9 cellular contexts compared by ENCODE assay signal in genomic region chr4:146343199-146343598, GRCh38.
DNase-seq lines count a peak whose midpoint lies in the region; ATAC-seq, FAIRE-seq and TF ChIP-seq lines count a peak whose summit lies in the region.
"Had no signal": no experiment of that assay in that cellular context is flagged by ENCODE, and none has a peak within 500 bp of the region (broad histone marks: within the 10 kb centered on the region; RNA-seq: fewer than 3 reads in every experiment).

No MANE protein-coding gene starts in this region.

- H3K4me3 ChIP-seq in gastroesophageal sphincter = no peak overlapping the region
- no peak overlapping the region for H3K4me3 ChIP-seq in SK-N-SH (ENCODE audit: low read depth in 2 of 2, low read length in 1 of 2)
- no peak overlapping the region for H3K4me3 ChIP-seq in osteoblast (ENCODE audit: insufficient read depth, low read length)

- ATAC-seq in GM19455 (IDR thresholded peaks at IDR 0.05; ENCODE audit: unreplicated experiment) (peak; percentile 80), HG02981 (IDR thresholded peaks at IDR 0.05; ENCODE audit: unreplicated experiment) (peak; percentile 86), gastroesophageal sphincter (no peak)

- no peak overlapping the region for H3K9ac ChIP-seq in SK-N-SH

- H3K79me2 ChIP-seq in SK-N-SH (ENCODE audit: insufficient read depth) (no peaks in the 10 kb centered on the region), osteoblast (ENCODE audit: insufficient read depth, low read length) (no peaks in the 10 kb centered on the region)

- POLR2A ChIA-PET in SK-N-SH (lab: Yijun Ruan, JAX) = interaction anchor here (0.5 kb wide), 1 partner anchor 1248 kb away, joined by 3 read pairs; no protein-coding TSS in a partner anchor

- no peaks in the 10 kb centered on the region for H3K4me1 ChIP-seq in gastroesophageal sphincter
- H3K4me1 ChIP-seq in SK-N-SH (ENCODE audit: control insufficient read depth in 1 of 2, insufficient read depth in 2 of 2, low read depth in 1 of 2, low read length in 1 of 2) = peaks cover 0 to 43% of the 10 kb centered on the region in 2 experiments; a peak in 2 of 4 replicates
- no peaks in the 10 kb centered on the region for H3K4me1 ChIP-seq in osteoblast (ENCODE audit: insufficient read depth, low read length)

- DNase-seq in GM12892 (ENCODE audit: insufficient read length) (no peak), NOMO-1 treated with dmso at 0.1 percent for 144 hours (lab: John Stamatoyannopoulos, UW; ENCODE audit: unreplicated experiment) (peak; percentile 3), Ammon's horn (ENCODE audit: low spot score) (no peak), SK-N-SH (no peak), osteoblast (ENCODE audit: insufficient read length, low spot score, missing footprints) (no peak)
- DNase-seq: aorta had no signal

- H3K27me3 ChIP-seq in gastroesophageal sphincter = no peaks in the 10 kb centered on the region
- H3K27me3 ChIP-seq in SK-N-SH (ENCODE audit: insufficient read depth) = no peaks in the 10 kb centered on the region
- H3K27me3 ChIP-seq in osteoblast (ENCODE audit: insufficient read depth, low read length) = no peaks in the 10 kb centered on the region

- FAIRE-seq in GM12892 (lab: Jason Lieb, UNC) = peak; percentile 69

- TF ChIP-seq POLR2A in GM12892 (IDR thresholded peaks at IDR 0.05; ENCODE audit: low read depth, low read length) = no peak
- TF ChIP-seq POLR2A in gastroesophageal sphincter (IDR thresholded peaks at IDR 0.05) = no peak

- H2AFZ ChIP-seq in SK-N-SH (ENCODE audit: low read depth) = no peak overlapping the region
- H2AFZ ChIP-seq in osteoblast (ENCODE audit: low read length) = no peak overlapping the region

- no peak for TF ChIP-seq CTCF in gastroesophageal sphincter (IDR thresholded peaks at IDR 0.05)
- TF ChIP-seq CTCF in SK-N-SH (IDR thresholded peaks at IDR 0.05) = no peak
- no peak for TF ChIP-seq CTCF in osteoblast (IDR thresholded peaks at IDR 0.05; ENCODE audit: extremely low read depth, low read depth, low read length)

- peaks cover 5% of the 10 kb centered on the region for H3F3A ChIP-seq in SK-N-SH (replicated peaks; ENCODE audit: insufficient read depth)

- CTCF ChIA-PET in SK-N-SH (lab: Yijun Ruan, JAX) = interaction anchor here (0.5 to 5.0 kb wide), 33 partner anchors 15 to 1247 kb away, joined by 3 to 44 read pairs (median 4); partner anchors contain the start of gene SLC10A7

- H3K27ac ChIP-seq in gastroesophageal sphincter (no peak overlapping the region), SK-N-SH (ENCODE audit: low read depth in 2 of 2, low read length in 1 of 2) (no peak overlapping the region), osteoblast (ENCODE audit: low read depth, low read length) (no peak overlapping the region)

- TF ChIP-seq EP300 in gastroesophageal sphincter (IDR thresholded peaks at IDR 0.05) (no peak), SK-N-SH (IDR thresholded peaks at IDR 0.05; ENCODE audit: borderline replicate concordance in 1 of 2, low read depth in 1 of 2, low read length in 1 of 2) (no peak)

- H3K9me3 ChIP-seq in gastroesophageal sphincter (no peaks in the 10 kb centered on the region), SK-N-SH (no peaks in the 10 kb centered on the region), osteoblast (ENCODE audit: low read depth, low read length) (no peaks in the 10 kb centered on the region)

- H4K20me1 ChIP-seq in SK-N-SH (ENCODE audit: insufficient read depth) (no peaks in the 10 kb centered on the region), osteoblast (ENCODE audit: insufficient read depth, low read length) (no peaks in the 10 kb centered on the region)

- H3K9me2 ChIP-seq in SK-N-SH = no peaks in the 10 kb centered on the region

- no peak for TF ChIP-seq RAD21 in SK-N-SH (IDR thresholded peaks at IDR 0.05; ENCODE audit: low read length)

- no peaks in the 10 kb centered on the region for H3K36me3 ChIP-seq in gastroesophageal sphincter
- H3K36me3 ChIP-seq in SK-N-SH (replicated peaks in 1 of 2; ENCODE audit: control insufficient read depth in 1 of 2, insufficient read depth in 2 of 2, low read length in 1 of 2) = no peaks in the 10 kb centered on the region
- H3K36me3 ChIP-seq in osteoblast (ENCODE audit: insufficient read depth, low read length) = no peaks in the 10 kb centered on the region

- no peak overlapping the region for H3K4me2 ChIP-seq in SK-N-SH
- H3K4me2 ChIP-seq in osteoblast (ENCODE audit: insufficient read depth, low read length) = no peak overlapping the region

TF ChIP-seq in SK-N-SH, 30 proteins besides CTCF, POLR2A, EP300 and RAD21:
- no peak for TF ChIP-seq TEAD4 (IDR thresholded peaks at IDR 0.05; ENCODE audit: borderline replicate concordance, insufficient read depth)
- no peak for TF ChIP-seq IRF3 (IDR thresholded peaks at IDR 0.05; ENCODE audit: low read depth, low read length)
- no peak for TF ChIP-seq FOSL2 (IDR thresholded peaks at IDR 0.05; ENCODE audit: borderline replicate concordance, low read depth)
- no peak for TF ChIP-seq POLR2AphosphoS5 (IDR thresholded peaks at IDR 0.05; ENCODE audit: low read depth, low read length)
- TF ChIP-seq YY1 (IDR thresholded peaks at IDR 0.05; ENCODE audit: low read depth) = no peak
- no peak for TF ChIP-seq RXRA (IDR thresholded peaks at IDR 0.05; ENCODE audit: borderline replicate concordance, low read depth)
- TF ChIP-seq NRF1 (IDR thresholded peaks at IDR 0.05; ENCODE audit: low read depth, low read length) = no peak
- TF ChIP-seq USF1 (IDR thresholded peaks at IDR 0.05; ENCODE audit: borderline replicate concordance, low read depth) = no peak
- no peak for TF ChIP-seq TAF1 (IDR thresholded peaks at IDR 0.05; ENCODE audit: borderline replicate concordance, low read depth, low read length)
- TF ChIP-seq USF2 (IDR thresholded peaks at IDR 0.05; ENCODE audit: borderline replicate concordance, low read depth, low read length) = no peak
- TF ChIP-seq FOXJ3 (CRISPR knock-in tag; IDR thresholded peaks at IDR 0.05) = no peak
- no peak for TF ChIP-seq RCOR1 (IDR thresholded peaks at IDR 0.05; ENCODE audit: low read length)
- no peak for TF ChIP-seq FOXM1 (IDR thresholded peaks at IDR 0.05; ENCODE audit: low read depth)
- no peak for TF ChIP-seq NFIC (IDR thresholded peaks at IDR 0.05; ENCODE audit: borderline replicate concordance)
- no peak for TF ChIP-seq JUND (IDR thresholded peaks at IDR 0.05)
- TF ChIP-seq GABPA (IDR thresholded peaks at IDR 0.05; ENCODE audit: low read depth) = no peak
- TF ChIP-seq RFX5 (IDR thresholded peaks at IDR 0.05; ENCODE audit: low read length) = no peak
- no peak for TF ChIP-seq REST (IDR thresholded peaks at IDR 0.05; ENCODE audit: low read depth, low read length)
- TF ChIP-seq CHD2 (IDR thresholded peaks at IDR 0.05; ENCODE audit: low read length, partially characterized antibody) = no peak
- no peak for TF ChIP-seq TCF12 (IDR thresholded peaks at IDR 0.05)
